26 cellular contexts compared by ENCODE assay signal in the genomic region with DNA sequence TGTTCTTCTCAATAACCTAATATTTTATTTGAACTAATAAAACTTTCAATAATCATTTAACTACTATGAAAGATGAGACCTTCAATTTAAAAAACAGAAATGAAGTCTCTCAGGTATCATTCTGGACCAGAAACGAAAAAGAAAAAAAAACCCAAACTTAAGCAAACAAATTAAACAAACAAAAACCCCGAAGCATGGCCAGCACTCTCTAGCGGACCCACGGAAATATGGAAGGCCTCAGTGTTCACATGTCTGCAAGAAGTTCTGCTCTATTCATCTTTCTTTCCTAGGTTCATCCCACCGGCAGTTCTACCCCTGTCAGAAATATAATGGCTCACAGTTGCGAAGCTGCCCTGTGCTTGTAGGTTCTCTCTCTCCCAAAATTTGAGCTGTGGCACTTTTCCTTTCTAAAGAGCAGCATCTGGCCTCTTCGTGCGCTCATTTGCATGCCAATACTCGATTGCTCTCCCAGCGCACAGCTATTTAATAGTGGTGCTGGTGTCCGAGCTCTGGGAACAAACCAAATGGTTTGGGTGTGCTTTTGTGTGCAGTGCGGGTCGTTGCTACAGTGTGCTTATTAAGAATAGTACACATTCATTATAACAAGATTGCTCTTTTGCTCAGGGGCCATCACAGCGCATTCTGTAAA.
A peak's percentile ranks its signal among the peaks of the same experiment; 100 is the strongest.
DNase-seq lines count a peak whose midpoint lies in the region; ATAC-seq, FAIRE-seq and TF ChIP-seq lines count a peak whose summit lies in the region.
"Had no signal": no experiment of that assay in that cellular context is flagged by ENCODE, and none has a peak within 500 bp of the region (broad histone marks: within the 10 kb centered on the region; RNA-seq: fewer than 3 reads in every experiment).

No MANE protein-coding gene starts in this region.

- no peak overlapping the region for H3K4me2 ChIP-seq in HepG2 (ENCODE audit: low read depth, low read length)

- no peak for DNase-seq in HepG2 (ENCODE audit: low spot score)
- DNase-seq in right lobe of liver: no peak
- peak in 1 of 10 donors; percentile 28 for DNase-seq in dorsolateral prefrontal cortex
- DNase-seq in iPS-NIHi7 (ENCODE audit: extremely low spot score): peak; percentile 19
- DNase-seq in tibial nerve (ENCODE audit: low spot score in 2 of 2): no peak
- DNase-seq in RCC 7860 (ENCODE audit: low spot score): no peak
- DNase-seq in RPMI8226: no peak
- DNase-seq: 8988T; activated CD8-positive, alpha-beta memory T cell treated with anti-CD3 and anti-CD28 coated beads, Interleukin-2, amount 10 ng/mL, durations not matched to agents 7 days and 5 days; activated naive CD4-positive, alpha-beta T cell; activated T-cell treated with anti-CD3 and anti-CD28 coated beads, Interleukin-2, amount 50 U/mL, for 72 hours; CD4-positive, CD25-positive, alpha-beta regulatory T cell; GM23248; KG1; left cardiac atrium; NCI-H1417; NCI-H2081; NCI-H774; Right ventricle myocardium superior; stimulated activated CD4-positive, alpha-beta T cell treated with anti-CD3 and anti-CD28 coated beads, Interleukin-1b, Interleukin-23, amount 100 ng/mL, for 48 hours; stimulated activated CD8-positive, alpha-beta memory T cell treated with anti-CD3 and anti-CD28 coated beads, Interleukin-4, amount 100 ng/mL, for 48 hours; stimulated activated naive CD8-positive, alpha-beta T cell treated with anti-CD3 and anti-CD28 coated beads, Interleukin-15, amount 100 ng/mL, for 72 hours; tibial artery had no signal

- H3K4me3 ChIP-seq in HepG2 (replicated peaks in 1 of 3; ENCODE audit: insufficient read depth in 1 of 3, low read depth in 2 of 3, low read length in 3 of 3): no peak overlapping the region
- no peak overlapping the region for H3K4me3 ChIP-seq in right lobe of liver
- H3K4me3 ChIP-seq in dorsolateral prefrontal cortex: peak overlapping the region in 48 of 59 donors; percentile 0 to 53 (median 33)
- peak overlapping the region in 1 of 4 donors; percentile 24 for H3K4me3 ChIP-seq in tibial nerve
- H3K4me3 ChIP-seq: GM23248, skin epidermis, tibial artery had no signal

- H3K9ac ChIP-seq in HepG2 (ENCODE audit: insufficient read depth, low read depth, low read length): no peak overlapping the region
- H3K9ac ChIP-seq: GM23248 had no signal

- no peak overlapping the region for H2AFZ ChIP-seq in HepG2 (ENCODE audit: low read length)
- H2AFZ ChIP-seq: GM23248 had no signal

- TF ChIP-seq POLR2A in HepG2 (IDR thresholded peaks at IDR 0.05; ENCODE audit: insufficient read depth in 1 of 2, low read depth in 2 of 2, low read length in 2 of 2) (no peak), right lobe of liver (IDR thresholded peaks at IDR 0.05) (no peak), tibial nerve (IDR thresholded peaks at IDR 0.05) (no peak)

- no peaks in the 10 kb centered on the region for H3K79me2 ChIP-seq in HepG2 (ENCODE audit: insufficient read depth, low read length)

- no peaks in the 10 kb centered on the region for H3K36me3 ChIP-seq in HepG2 (replicated peaks in 1 of 2; ENCODE audit: control insufficient read depth in 1 of 2, insufficient read depth in 2 of 2, low read length in 2 of 2)
- H3K36me3 ChIP-seq in right lobe of liver: no peaks in the 10 kb centered on the region
- H3K36me3 ChIP-seq in tibial nerve: no peaks in the 10 kb centered on the region
- H3K36me3 ChIP-seq: tibial artery had no signal

- TF ChIP-seq CTCF in HepG2 (CRISPR knock-in tag; IDR thresholded peaks at IDR 0.05) (no peak), right lobe of liver (IDR thresholded peaks at IDR 0.05) (no peak), dorsolateral prefrontal cortex (IDR thresholded peaks at IDR 0.05 in 54 of 56, conservative IDR thresholded peaks at IDR 0.05 in 2 of 56; ENCODE audit: low read depth in 1 of 56, partially characterized antibody in 56 of 56) (no peak), tibial nerve (IDR thresholded peaks at IDR 0.05) (no peak)

- in situ Hi-C loops in HepG2 (cut with HindIII; ENCODE audit: extremely low pct_ligation_motif_present, low pct_unique_long_range_greater_than_20kb): no loop called here

- POLR2A ChIA-PET in HepG2 (lab: Yijun Ruan, JAX): no interaction called here

- 32% methylated on average over 14 of the region's 14 CpGs for WGBS in HepG2 (ENCODE audit: low lambda C conversion rate)
- 57% methylated on average over 14 of the region's 14 CpGs for WGBS in right lobe of liver (ENCODE audit: insufficient coverage, low coverage, low lambda C conversion rate, missing lambda C conversion rate)
- WGBS in tibial nerve, 2 donors: 59 to 64% methylated on average over 14 of the region's 14 CpGs

- H3K27ac ChIP-seq in HepG2 (ENCODE audit: extremely low read length, insufficient read depth, low read length) (no peak overlapping the region), right lobe of liver (no peak overlapping the region), dorsolateral prefrontal cortex (no peak overlapping the region), tibial nerve (peak overlapping the region in 3 of 4 donors; percentile 14 to 84 (median 77))
- H3K27ac ChIP-seq: GM23248, skin epidermis, tibial artery had no signal

- CTCF ChIA-PET in HepG2 (lab: Yijun Ruan, JAX; ENCODE audit: low intra/inter-chr PET ratio, low total read pairs): no interaction called here

- BruUV-seq in HepG2 (replicated peaks; lab: Mats Ljungman, UMichigan): no TSS peak

- TF ChIP-seq EP300 in HepG2 (IDR thresholded peaks at IDR 0.05; ENCODE audit: low read depth in 2 of 2, low read length in 2 of 2) (no peak), HepG2 (CRISPR knock-in tag; IDR thresholded peaks at IDR 0.05; ENCODE audit: borderline replicate concordance) (no peak), tibial nerve (IDR thresholded peaks at IDR 0.05) (peak in 1 of 2 donors; percentile 23)

- FAIRE-seq in HepG2 (lab: Jason Lieb, UNC): no peak
- no peak for FAIRE-seq in RCC 7860 (lab: Jason Lieb, UNC)
- FAIRE-seq: endothelial cell of umbilical vein had no signal

- ATAC-seq in HepG2 (no peak), right lobe of liver (no peak), GM18907 (IDR thresholded peaks at IDR 0.05; ENCODE audit: unreplicated experiment) (no peak)
- ATAC-seq: activated CD8-positive, alpha-beta memory T cell treated with anti-CD3 and anti-CD28 coated beads, Interleukin-2, amount 10 ng/mL, durations not matched to agents 7 days and 5 days; activated T-cell treated with anti-CD3 and anti-CD28 coated beads, Interleukin-2, amount 50 U/mL, for 72 hours; left cardiac atrium; stimulated activated naive CD8-positive, alpha-beta T cell treated with anti-CD3 and anti-CD28 coated beads, Interleukin-15, amount 100 ng/mL, for 72 hours had no signal

- no peaks in the 10 kb centered on the region for H4K20me1 ChIP-seq in HepG2 (ENCODE audit: insufficient read depth, low read length)

- H3K9me3 ChIP-seq in HepG2 (ENCODE audit: low read length) (no peaks in the 10 kb centered on the region), right lobe of liver (no peaks in the 10 kb centered on the region), tibial nerve (no peaks in the 10 kb centered on the region)
- H3K9me3 ChIP-seq: tibial artery had no signal

- intact Hi-C loops in HepG2 (cut with micrococcal nuclease; ENCODE audit: unreplicated experiment): no loop called here
- intact Hi-C loops in right lobe of liver (cut with DNase I): no loop called here
- intact Hi-C loops in dorsolateral prefrontal cortex (cut with DNase I): no loop called here

- no peaks in the 10 kb centered on the region; a peak in 1 of 5 replicates for H3K27me3 ChIP-seq in HepG2 (ENCODE audit: control insufficient read depth in 1 of 2, insufficient read depth in 2 of 2, low read length in 2 of 2)
- no peaks in the 10 kb centered on the region for H3K27me3 ChIP-seq in right lobe of liver
- no peaks in the 10 kb centered on the region for H3K27me3 ChIP-seq in dorsolateral prefrontal cortex
- no peaks in the 10 kb centered on the region for H3K27me3 ChIP-seq in tibial nerve
- H3K27me3 ChIP-seq: tibial artery had no signal

- H3K4me1 ChIP-seq in HepG2 (ENCODE audit: insufficient read depth, low read length): no peaks in the 10 kb centered on the region
- no peaks in the 10 kb centered on the region for H3K4me1 ChIP-seq in right lobe of liver
- peaks cover 0 to 13% (median 0%) of the 10 kb centered on the region in 4 donors for H3K4me1 ChIP-seq in tibial nerve

- TF ChIP-seq RAD21 in HepG2 (CRISPR knock-in tag; IDR thresholded peaks at IDR 0.05): no peak

TF ChIP-seq in HepG2, 621 proteins besides CTCF, POLR2A, EP300 and RAD21:
- peak; percentile 65; the same call in 1 of the 2 replicates for TF ChIP-seq FOXA1 (IDR thresholded peaks at IDR 0.05)
- no peak for TF ChIP-seq FOXA1 (CRISPR knock-in tag; IDR thresholded peaks at IDR 0.05)
- TF ChIP-seq ZBTB21 (CRISPR knock-in tag; IDR thresholded peaks at IDR 0.05): no peak
TF ChIP-seq in HepG2: peak in this region for 1.

Comparison
In these comparisons a context has a peak if more than half of its experiments do, and no peak if none do; other contexts are left out.
1. H3K27ac ChIP-seq: peak in tibial nerve (3 of 4); none in HepG2 (single experiment), right lobe of liver (0 of 3) and dorsolateral prefrontal cortex (0 of 59).
2. H3K4me3 ChIP-seq: peak in dorsolateral prefrontal cortex (48 of 59); none in HepG2 (0 of 3) and right lobe of liver (0 of 3).